Comparison of ENCODE assay signal across 1 cellular context in the genomic region with DNA sequence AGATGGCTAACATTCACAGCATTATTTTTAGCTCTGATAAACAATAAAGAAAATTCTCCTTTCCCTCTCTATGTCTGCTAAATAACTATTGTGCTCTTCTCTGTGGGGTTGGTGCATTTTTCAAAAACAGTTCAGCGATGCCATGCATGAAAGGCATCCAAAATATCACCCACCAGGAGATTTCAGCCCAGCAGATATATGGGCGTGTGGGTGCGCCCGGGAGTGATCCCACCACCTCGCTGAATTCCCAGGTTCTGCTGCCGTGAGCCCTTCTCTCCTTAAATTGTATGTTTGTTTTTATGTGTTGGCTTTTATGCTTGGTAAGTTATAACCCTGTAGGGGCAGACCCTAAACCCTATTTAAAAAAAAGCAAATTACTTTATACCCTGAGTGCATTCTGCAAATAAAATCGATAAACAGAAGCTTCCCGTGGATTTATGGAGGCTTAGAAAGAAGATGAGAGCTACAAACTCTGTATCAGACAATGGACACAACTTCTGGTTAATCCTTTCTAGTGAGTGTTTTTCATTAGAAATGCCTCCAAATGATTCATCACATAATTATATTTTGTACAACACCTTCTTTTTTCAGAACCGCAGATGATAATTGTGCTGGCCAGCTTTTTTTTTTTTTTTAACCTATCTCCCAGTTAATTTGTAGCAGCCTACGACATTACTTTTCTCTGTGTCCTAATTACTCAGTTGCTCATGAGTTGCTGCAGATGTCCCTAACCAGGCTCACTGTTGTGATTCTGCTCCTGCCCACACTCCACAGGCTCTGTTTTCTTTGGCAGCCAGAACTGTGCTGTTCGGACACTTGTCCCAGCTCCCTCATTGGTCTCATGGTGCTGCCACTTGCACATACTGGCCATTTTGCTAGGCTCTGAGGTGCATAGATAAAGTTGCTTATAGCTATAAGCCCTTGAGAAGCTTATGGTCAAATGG.
TF ChIP-seq lines count a peak whose summit lies in the region.

No MANE protein-coding gene starts in this region.

TF ChIP-seq in SK-N-SH, 30 proteins besides CTCF, POLR2A, EP300 and RAD21 (continued from another document):
- TF ChIP-seq, protein P1, sequence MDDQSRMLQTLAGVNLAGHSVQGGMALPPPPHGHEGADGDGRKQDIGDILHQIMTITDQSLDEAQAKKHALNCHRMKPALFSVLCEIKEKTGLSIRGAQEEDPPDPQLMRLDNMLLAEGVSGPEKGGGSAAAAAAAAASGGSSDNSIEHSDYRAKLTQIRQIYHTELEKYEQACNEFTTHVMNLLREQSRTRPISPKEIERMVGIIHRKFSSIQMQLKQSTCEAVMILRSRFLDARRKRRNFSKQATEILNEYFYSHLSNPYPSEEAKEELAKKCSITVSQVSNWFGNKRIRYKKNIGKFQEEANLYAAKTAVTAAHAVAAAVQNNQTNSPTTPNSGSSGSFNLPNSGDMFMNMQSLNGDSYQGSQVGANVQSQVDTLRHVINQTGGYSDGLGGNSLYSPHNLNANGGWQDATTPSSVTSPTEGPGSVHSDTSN (IDR thresholded peaks at IDR 0.05), result no peak
- TF ChIP-seq JUND (IDR thresholded peaks at IDR 0.05) (no peak), GATA2 (CRISPR knock-in tag; IDR thresholded peaks at IDR 0.05) (peak; percentile 21; the same call in 1 of the 2 replicates), MXI1 (IDR thresholded peaks at IDR 0.05; ENCODE audit: low read depth, low read length) (peak; percentile 61; the same call in 1 of the 2 replicates), CHD2 (IDR thresholded peaks at IDR 0.05; ENCODE audit: low read length, partially characterized antibody) (peak; percentile 64), TCF12 (IDR thresholded peaks at IDR 0.05) (no peak), RCOR1 (IDR thresholded peaks at IDR 0.05; ENCODE audit: low read length) (peak; percentile 47; the same call in 1 of the 2 replicates), TAF1 (IDR thresholded peaks at IDR 0.05; ENCODE audit: borderline replicate concordance, low read depth, low read length) (no peak)
- TF ChIP-seq, protein P2, sequence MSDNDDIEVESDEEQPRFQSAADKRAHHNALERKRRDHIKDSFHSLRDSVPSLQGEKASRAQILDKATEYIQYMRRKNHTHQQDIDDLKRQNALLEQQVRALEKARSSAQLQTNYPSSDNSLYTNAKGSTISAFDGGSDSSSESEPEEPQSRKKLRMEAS (IDR thresholded peaks at IDR 0.05; ENCODE audit: low read depth), result no peak
